In genomic region chr13:25943666-25944065, GRCh38 we compare ENCODE assay signal across 18 cellular contexts.
DNase-seq lines count a peak whose midpoint lies in the region; FAIRE-seq and TF ChIP-seq lines count a peak whose summit lies in the region.
"Had no signal": no experiment of that assay in that cellular context is flagged by ENCODE, and none has a peak within 500 bp of the region (broad histone marks: within the 10 kb centered on the region; RNA-seq: fewer than 3 reads in every experiment).

No MANE protein-coding gene starts in this region.

- no peak overlapping the region for H3K4me3 ChIP-seq in HL-60 (replicated peaks; ENCODE audit: insufficient read depth, low read length)
- H3K4me3 ChIP-seq in skeletal muscle cell (ENCODE audit: low read depth, low read length) = no peak overlapping the region
- H3K4me3 ChIP-seq: dorsolateral prefrontal cortex, right atrium auricular region, testis had no signal

- H3K27me3 ChIP-seq in HL-60 (ENCODE audit: insufficient read depth, poor library complexity, severe bottlenecking) = no peaks in the 10 kb centered on the region
- H3K27me3 ChIP-seq: dorsolateral prefrontal cortex, right atrium auricular region, testis had no signal

- no peak overlapping the region for H3K27ac ChIP-seq in HL-60 (replicated peaks)
- H3K27ac ChIP-seq: dorsolateral prefrontal cortex, right atrium auricular region, testis had no signal

- peak; percentile 80 for FAIRE-seq in RCC 7860 (lab: Jason Lieb, UNC)
- FAIRE-seq: TTC549 had no signal

- DNase-seq in HL-60 (ENCODE audit: low read depth in 1 of 2, low spot score in 1 of 2) = peak; percentile 42 to 87
- DNase-seq in RCC 7860 (ENCODE audit: low spot score) = peak; percentile 29
- DNase-seq in fibroblast of the conjunctiva (ENCODE audit: low read depth) = peak; percentile 27
- peak; percentile 43 for DNase-seq in skeletal muscle cell (ENCODE audit: low read depth)
- DNase-seq in DMS153 treated with DMSO at 0.1 percent for 48 hours (lab: John Stamatoyannopoulos, UW; ENCODE audit: unreplicated experiment) = no peak
- DNase-seq in NCI-H2227 (lab: John Stamatoyannopoulos, UW; ENCODE audit: unreplicated experiment) = no peak
- DNase-seq in NCI-H774 (lab: John Stamatoyannopoulos, UW) = no peak
- DNase-seq: activated CD4-positive, alpha-beta T cell treated with anti-CD3 and anti-CD28 coated beads, Interleukin-2, amount 50 U/mL, for 48 hours; activated T-cell treated with anti-CD3 and anti-CD28 coated beads, Interleukin-2, amount 50 U/mL, for 24 hours; CD4-positive, alpha-beta T cell; DND-41; dorsolateral prefrontal cortex; HCEC 1CT; mesendoderm; stimulated activated CD4-positive, alpha-beta T cell treated with anti-CD3 and anti-CD28 coated beads, Interleukin-2, amount 100 ng/mL, for 24 hours; testis had no signal

- no peak for TF ChIP-seq CTCF in HL-60 (IDR thresholded peaks at IDR 0.05; ENCODE audit: insufficient read depth, low read length)

Comparison
In these comparisons a context has a peak if more than half of its experiments do, and no peak if none do; other contexts are left out.
1. DNase-seq: peak in HL-60 (2 of 2), RCC 7860 (single experiment), fibroblast of the conjunctiva (single experiment) and skeletal muscle cell (single experiment); none in DMS153 treated with DMSO at 0.1 percent for 48 hours (single experiment), NCI-H2227 (single experiment) and NCI-H774 (single experiment).